ENCODE assay signal across 42 cellular contexts in genomic region chr16:52518884-52519283, GRCh38. TPM values are rescaled to one million over a fixed set of nuclear protein-coding genes. Genes with fewer than 3 reads are reported as not detected.
"Had no signal": no experiment of that assay in that cellular context is flagged by ENCODE, and none has a peak within 500 bp of the region (broad histone marks: within the 10 kb centered on the region; RNA-seq: fewer than 3 reads in every experiment).

No MANE protein-coding gene starts in this region.

- FAIRE-seq: astrocyte, bronchial epithelial cell had no signal

- ATAC-seq: activated naive CD4-positive, alpha-beta T cell treated with anti-CD3 and anti-CD28 coated beads, Interleukin-2, amount 50 U/mL, for 72 hours; activated naive CD8-positive, alpha-beta T cell treated with anti-CD3 and anti-CD28 coated beads, Interleukin-2, amount 50 U/mL, for 24 hours; activated T-cell treated with anti-CD3 and anti-CD28 coated beads, Interleukin-2, amount 50 U/mL, for 4 hours; activated T-cell treated with anti-CD3 and anti-CD28 coated beads, Interleukin-2, amount 50 U/mL, for 72 hours; activated T-helper 17 cell treated with anti-CD3 and anti-CD28 coated beads, Interleukin-2, amount 50 U/mL, for 72 hours; body of pancreas had no signal

- H3K4me3 ChIP-seq: adrenal gland, ascending aorta, body of pancreas, breast epithelium, cardiac muscle cell had no signal

- H3K27ac Mint-ChIP-seq: activated naive CD4-positive, alpha-beta T cell treated with anti-CD3 and anti-CD28 coated beads for 36 hours; activated naive CD4-positive, alpha-beta T cell treated with anti-CD3 and anti-CD28 coated beads, Interleukin-2, amount 10 ng/mL, durations not matched to agents 7 days and 5 days; activated naive CD4-positive, alpha-beta T cell treated with anti-CD3 and anti-CD28 coated beads, Interleukin-2, amount 50 U/mL, for 24 hours; activated naive CD4-positive, alpha-beta T cell treated with anti-CD3 and anti-CD28 coated beads, Interleukin-2, amount 50 U/mL, for 72 hours; activated naive CD8-positive, alpha-beta T cell; activated naive CD8-positive, alpha-beta T cell treated with anti-CD3 and anti-CD28 coated beads for 36 hours; activated naive CD8-positive, alpha-beta T cell treated with anti-CD3 and anti-CD28 coated beads, Interleukin-2, amount 10 ng/mL, durations not matched to agents 7 days and 5 days; activated naive CD8-positive, alpha-beta T cell treated with anti-CD3 and anti-CD28 coated beads, Interleukin-2, amount 50 U/mL, for 24 hours; activated T-cell treated with anti-CD3 and anti-CD28 coated beads, Interleukin-2, amount 50 U/mL, for 24 hours; activated T-cell treated with anti-CD3 and anti-CD28 coated beads, Interleukin-2, amount 50 U/mL, for 72 hours; activated T-helper 1 cell treated with anti-CD3 and anti-CD28 coated beads, Interleukin-12 subunit alpha, Interleukin-12 subunit beta, Interleukin-2, Interleukin-4 antibody, amounts not matched to agents 30 ng/mL and 10 ng/mL and 1 ng/mL, durations not matched to agents 14 hours and 24 hours and 36 hours; activated T-helper 17 cell treated with anti-CD3 and anti-CD28 coated beads, Interleukin-2, amount 50 U/mL, for 72 hours; activated T-helper 2 cell treated with anti-CD3 and anti-CD28 coated beads, Interferon-gamma antibody, Interleukin-2, Interleukin-4, amounts not matched to agents 10 μg/mL and 5 μg/mL and 100 μg/mL, durations not matched to agents 14 hours and 24 hours and 36 hours had no signal

- H3K9me3 Mint-ChIP-seq: activated naive CD8-positive, alpha-beta T cell treated with anti-CD3 and anti-CD28 coated beads, Interleukin-2, amount 10 ng/mL, durations not matched to agents 7 days and 5 days; brain had no signal

- H3K9me3 ChIP-seq: adrenal gland, ascending aorta, body of pancreas, breast epithelium had no signal

- H3K4me1 ChIP-seq: adrenal gland, ascending aorta, breast epithelium had no signal

- H3K4me3 Mint-ChIP-seq: activated naive CD4-positive, alpha-beta T cell treated with anti-CD3 and anti-CD28 coated beads for 36 hours; activated naive CD4-positive, alpha-beta T cell treated with anti-CD3 and anti-CD28 coated beads, Interleukin-2, amount 10 ng/mL, durations not matched to agents 7 days and 5 days; activated naive CD4-positive, alpha-beta T cell treated with anti-CD3 and anti-CD28 coated beads, Interleukin-2, amount 50 U/mL, for 24 hours; activated naive CD8-positive, alpha-beta T cell; activated naive CD8-positive, alpha-beta T cell treated with anti-CD3 and anti-CD28 coated beads for 36 hours; activated naive CD8-positive, alpha-beta T cell treated with anti-CD3 and anti-CD28 coated beads, Interleukin-2, amount 10 ng/mL, durations not matched to agents 7 days and 5 days; activated naive CD8-positive, alpha-beta T cell treated with anti-CD3 and anti-CD28 coated beads, Interleukin-2, amount 50 U/mL, for 24 hours; activated T-cell treated with anti-CD3 and anti-CD28 coated beads, Interleukin-2, amount 50 U/mL, for 24 hours; activated T-cell treated with anti-CD3 and anti-CD28 coated beads, Interleukin-2, amount 50 U/mL, for 4 hours; activated T-cell treated with anti-CD3 and anti-CD28 coated beads, Interleukin-2, amount 50 U/mL, for 72 hours; activated T-helper 1 cell treated with anti-CD3 and anti-CD28 coated beads, Interleukin-12 subunit alpha, Interleukin-12 subunit beta, Interleukin-2, Interleukin-4 antibody, amounts not matched to agents 30 ng/mL and 10 ng/mL and 1 ng/mL, durations not matched to agents 14 hours and 24 hours and 36 hours; activated T-helper 17 cell treated with anti-CD3 and anti-CD28 coated beads, Interleukin-2, amount 50 U/mL, for 72 hours; brain; central memory CD8-positive, alpha-beta T cell had no signal

- H3K27ac ChIP-seq: adrenal gland, ascending aorta, body of pancreas, brain microvascular endothelial cell, breast epithelium, cardiac muscle cell had no signal

- H3K27me3 ChIP-seq: adrenal gland, ascending aorta, body of pancreas, brain microvascular endothelial cell, breast epithelium, cardiac muscle cell had no signal

- DNase-seq: activated effector memory CD4-positive, alpha-beta T cell treated with anti-CD3 and anti-CD28 coated beads, Interleukin-2, amount 50 U/mL, for 16 hours; activated effector memory CD4-positive, alpha-beta T cell treated with Interleukin-2 at 50 U/mL for 16 hours; activated gamma-delta T cell; activated gamma-delta T cell treated with Interleukin-2 at 50 U/mL for 16 hours; activated naive CD4-positive, alpha-beta T cell; activated naive CD4-positive, alpha-beta T cell treated with anti-CD3 and anti-CD28 coated beads for 36 hours; activated naive CD4-positive, alpha-beta T cell treated with anti-CD3 and anti-CD28 coated beads, Interleukin-2, amount 10 ng/mL, durations not matched to agents 7 days and 5 days; activated naive CD4-positive, alpha-beta T cell treated with anti-CD3 and anti-CD28 coated beads, Interleukin-2, amount 50 U/mL, for 16 hours; activated naive CD4-positive, alpha-beta T cell treated with Interleukin-2 at 50 U/mL for 16 hours; activated naive CD8-positive, alpha-beta T cell treated with anti-CD3 and anti-CD28 coated beads for 36 hours; activated naive CD8-positive, alpha-beta T cell treated with anti-CD3 and anti-CD28 coated beads, Interleukin-2, amount 10 ng/mL, durations not matched to agents 7 days and 5 days; activated naive CD8-positive, alpha-beta T cell treated with anti-CD3 and anti-CD28 coated beads, Interleukin-2, amount 50 U/mL, for 24 hours; activated T-cell treated with anti-CD3 and anti-CD28 coated beads, Interleukin-2, amount 50 U/mL, for 1 hour; activated T-cell treated with anti-CD3 and anti-CD28 coated beads, Interleukin-2, amount 50 U/mL, for 24 hours; activated T-cell treated with anti-CD3 and anti-CD28 coated beads, Interleukin-2, amount 50 U/mL, for 4 hours; activated T-cell treated with anti-CD3 and anti-CD28 coated beads, Interleukin-2, amount 50 U/mL, for 48 hours; activated T-cell treated with anti-CD3 and anti-CD28 coated beads, Interleukin-2, amount 50 U/mL, for 72 hours; adrenal gland; amniotic stem cell; amygdala; anterior cingulate cortex; aorta; body of pancreas; brain microvascular endothelial cell; caudate nucleus; central memory CD4-positive, alpha-beta T cell; cerebellar nuclear complex had no signal

- H3K36me3 Mint-ChIP-seq: activated naive CD4-positive, alpha-beta T cell treated with anti-CD3 and anti-CD28 coated beads, Interleukin-2, amount 10 ng/mL, durations not matched to agents 7 days and 5 days; activated naive CD4-positive, alpha-beta T cell treated with anti-CD3 and anti-CD28 coated beads, Interleukin-2, amount 50 U/mL, for 72 hours; activated naive CD8-positive, alpha-beta T cell; activated naive CD8-positive, alpha-beta T cell treated with anti-CD3 and anti-CD28 coated beads for 36 hours; activated naive CD8-positive, alpha-beta T cell treated with anti-CD3 and anti-CD28 coated beads, Interleukin-2, amount 10 ng/mL, durations not matched to agents 7 days and 5 days had no signal

- H3K27me3 Mint-ChIP-seq: activated naive CD4-positive, alpha-beta T cell treated with anti-CD3 and anti-CD28 coated beads, Interleukin-2, amount 10 ng/mL, durations not matched to agents 7 days and 5 days; activated naive CD8-positive, alpha-beta T cell; activated naive CD8-positive, alpha-beta T cell treated with anti-CD3 and anti-CD28 coated beads for 36 hours; activated naive CD8-positive, alpha-beta T cell treated with anti-CD3 and anti-CD28 coated beads, Interleukin-2, amount 10 ng/mL, durations not matched to agents 7 days and 5 days; activated naive CD8-positive, alpha-beta T cell treated with anti-CD3 and anti-CD28 coated beads, Interleukin-2, amount 50 U/mL, for 24 hours; activated T-cell treated with anti-CD3 and anti-CD28 coated beads, Interleukin-2, amount 50 U/mL, for 24 hours; activated T-helper 17 cell treated with anti-CD3 and anti-CD28 coated beads, Interleukin-2, amount 50 U/mL, for 72 hours; brain; central memory CD8-positive, alpha-beta T cell had no signal

- H3K36me3 ChIP-seq: adrenal gland, ascending aorta, brain microvascular endothelial cell, breast epithelium, cardiac muscle cell had no signal

- H3K4me1 Mint-ChIP-seq: activated naive CD4-positive, alpha-beta T cell treated with anti-CD3 and anti-CD28 coated beads, Interleukin-2, amount 10 ng/mL, durations not matched to agents 7 days and 5 days; activated naive CD4-positive, alpha-beta T cell treated with anti-CD3 and anti-CD28 coated beads, Interleukin-2, amount 50 U/mL, for 24 hours; activated naive CD8-positive, alpha-beta T cell treated with anti-CD3 and anti-CD28 coated beads for 36 hours; activated naive CD8-positive, alpha-beta T cell treated with anti-CD3 and anti-CD28 coated beads, Interleukin-2, amount 10 ng/mL, durations not matched to agents 7 days and 5 days; activated naive CD8-positive, alpha-beta T cell treated with anti-CD3 and anti-CD28 coated beads, Interleukin-2, amount 50 U/mL, for 24 hours; activated T-helper 17 cell treated with anti-CD3 and anti-CD28 coated beads, Interleukin-2, amount 50 U/mL, for 72 hours; central memory CD8-positive, alpha-beta T cell had no signal

RNA-seq across cellular contexts. Expression of gene TOX3, which starts 28.1 kb away (rescaled TPM):
- total RNA-seq: activated naive CD4-positive, alpha-beta T cell treated with anti-CD3 and anti-CD28 coated beads for 36 hours; activated naive CD4-positive, alpha-beta T cell treated with anti-CD3 and anti-CD28 coated beads, Interleukin-2, amount 50 U/mL, for 72 hours; activated naive CD8-positive, alpha-beta T cell treated with anti-CD3 and anti-CD28 coated beads for 36 hours; activated naive CD8-positive, alpha-beta T cell treated with anti-CD3 and anti-CD28 coated beads, Interleukin-2, amount 10 ng/mL, durations not matched to agents 7 days and 5 days; activated T-cell treated with anti-CD3 and anti-CD28 coated beads, Interleukin-2, amount 50 U/mL, for 72 hours; activated T-helper 1 cell treated with anti-CD3 and anti-CD28 coated beads, Interleukin-12 subunit alpha, Interleukin-12 subunit beta, Interleukin-2, Interleukin-4 antibody, amounts not matched to agents 30 ng/mL and 10 ng/mL and 1 ng/mL, durations not matched to agents 14 hours and 24 hours and 36 hours; activated T-helper 17 cell treated with anti-CD3 and anti-CD28 coated beads, Interleukin-2, amount 50 U/mL, for 72 hours; activated T-helper 2 cell treated with anti-CD3 and anti-CD28 coated beads, Interferon-gamma antibody, Interleukin-2, Interleukin-4, amounts not matched to agents 10 μg/mL and 5 μg/mL and 100 μg/mL, durations not matched to agents 14 hours and 24 hours and 36 hours; aorta; ascending aorta; cardiac septum; chondrocyte had no signal
